ENCODE assay signal across 1 cellular context in the genomic region with DNA sequence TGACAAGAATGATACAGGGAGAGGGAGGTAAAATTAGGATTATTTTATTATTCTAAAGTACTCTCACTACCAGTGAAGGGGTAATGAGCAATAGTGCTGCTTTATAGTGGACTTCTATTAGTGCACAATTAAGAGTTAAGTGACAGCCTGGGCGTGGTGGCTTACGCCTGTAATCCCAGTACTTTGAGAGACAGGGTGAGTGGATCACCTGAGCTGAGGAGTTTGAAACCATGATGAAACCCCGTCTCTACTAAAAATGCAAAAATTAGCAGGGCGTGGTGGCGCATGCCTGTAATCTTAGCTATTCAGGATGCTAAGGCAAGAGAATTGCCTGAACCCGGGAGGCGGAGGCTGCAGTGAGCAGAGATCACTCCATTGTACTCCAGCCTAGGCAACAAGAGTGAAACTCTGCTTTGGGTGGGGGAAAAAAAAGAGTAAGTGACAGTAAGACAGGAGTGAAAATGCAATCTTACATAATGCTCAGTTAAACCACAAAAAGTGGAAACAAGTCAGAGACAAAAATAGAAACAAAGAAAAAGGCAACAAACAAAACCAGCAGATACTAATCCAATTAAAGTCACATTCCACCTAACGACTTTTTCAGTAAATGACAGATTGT.
TF ChIP-seq lines count a peak whose summit lies in the region.

No MANE protein-coding gene starts in this region.

TF ChIP-seq in GM23338, 12 proteins besides CTCF, POLR2A, EP300 and RAD21 (continued from another document):
- TF ChIP-seq, protein P1, sequence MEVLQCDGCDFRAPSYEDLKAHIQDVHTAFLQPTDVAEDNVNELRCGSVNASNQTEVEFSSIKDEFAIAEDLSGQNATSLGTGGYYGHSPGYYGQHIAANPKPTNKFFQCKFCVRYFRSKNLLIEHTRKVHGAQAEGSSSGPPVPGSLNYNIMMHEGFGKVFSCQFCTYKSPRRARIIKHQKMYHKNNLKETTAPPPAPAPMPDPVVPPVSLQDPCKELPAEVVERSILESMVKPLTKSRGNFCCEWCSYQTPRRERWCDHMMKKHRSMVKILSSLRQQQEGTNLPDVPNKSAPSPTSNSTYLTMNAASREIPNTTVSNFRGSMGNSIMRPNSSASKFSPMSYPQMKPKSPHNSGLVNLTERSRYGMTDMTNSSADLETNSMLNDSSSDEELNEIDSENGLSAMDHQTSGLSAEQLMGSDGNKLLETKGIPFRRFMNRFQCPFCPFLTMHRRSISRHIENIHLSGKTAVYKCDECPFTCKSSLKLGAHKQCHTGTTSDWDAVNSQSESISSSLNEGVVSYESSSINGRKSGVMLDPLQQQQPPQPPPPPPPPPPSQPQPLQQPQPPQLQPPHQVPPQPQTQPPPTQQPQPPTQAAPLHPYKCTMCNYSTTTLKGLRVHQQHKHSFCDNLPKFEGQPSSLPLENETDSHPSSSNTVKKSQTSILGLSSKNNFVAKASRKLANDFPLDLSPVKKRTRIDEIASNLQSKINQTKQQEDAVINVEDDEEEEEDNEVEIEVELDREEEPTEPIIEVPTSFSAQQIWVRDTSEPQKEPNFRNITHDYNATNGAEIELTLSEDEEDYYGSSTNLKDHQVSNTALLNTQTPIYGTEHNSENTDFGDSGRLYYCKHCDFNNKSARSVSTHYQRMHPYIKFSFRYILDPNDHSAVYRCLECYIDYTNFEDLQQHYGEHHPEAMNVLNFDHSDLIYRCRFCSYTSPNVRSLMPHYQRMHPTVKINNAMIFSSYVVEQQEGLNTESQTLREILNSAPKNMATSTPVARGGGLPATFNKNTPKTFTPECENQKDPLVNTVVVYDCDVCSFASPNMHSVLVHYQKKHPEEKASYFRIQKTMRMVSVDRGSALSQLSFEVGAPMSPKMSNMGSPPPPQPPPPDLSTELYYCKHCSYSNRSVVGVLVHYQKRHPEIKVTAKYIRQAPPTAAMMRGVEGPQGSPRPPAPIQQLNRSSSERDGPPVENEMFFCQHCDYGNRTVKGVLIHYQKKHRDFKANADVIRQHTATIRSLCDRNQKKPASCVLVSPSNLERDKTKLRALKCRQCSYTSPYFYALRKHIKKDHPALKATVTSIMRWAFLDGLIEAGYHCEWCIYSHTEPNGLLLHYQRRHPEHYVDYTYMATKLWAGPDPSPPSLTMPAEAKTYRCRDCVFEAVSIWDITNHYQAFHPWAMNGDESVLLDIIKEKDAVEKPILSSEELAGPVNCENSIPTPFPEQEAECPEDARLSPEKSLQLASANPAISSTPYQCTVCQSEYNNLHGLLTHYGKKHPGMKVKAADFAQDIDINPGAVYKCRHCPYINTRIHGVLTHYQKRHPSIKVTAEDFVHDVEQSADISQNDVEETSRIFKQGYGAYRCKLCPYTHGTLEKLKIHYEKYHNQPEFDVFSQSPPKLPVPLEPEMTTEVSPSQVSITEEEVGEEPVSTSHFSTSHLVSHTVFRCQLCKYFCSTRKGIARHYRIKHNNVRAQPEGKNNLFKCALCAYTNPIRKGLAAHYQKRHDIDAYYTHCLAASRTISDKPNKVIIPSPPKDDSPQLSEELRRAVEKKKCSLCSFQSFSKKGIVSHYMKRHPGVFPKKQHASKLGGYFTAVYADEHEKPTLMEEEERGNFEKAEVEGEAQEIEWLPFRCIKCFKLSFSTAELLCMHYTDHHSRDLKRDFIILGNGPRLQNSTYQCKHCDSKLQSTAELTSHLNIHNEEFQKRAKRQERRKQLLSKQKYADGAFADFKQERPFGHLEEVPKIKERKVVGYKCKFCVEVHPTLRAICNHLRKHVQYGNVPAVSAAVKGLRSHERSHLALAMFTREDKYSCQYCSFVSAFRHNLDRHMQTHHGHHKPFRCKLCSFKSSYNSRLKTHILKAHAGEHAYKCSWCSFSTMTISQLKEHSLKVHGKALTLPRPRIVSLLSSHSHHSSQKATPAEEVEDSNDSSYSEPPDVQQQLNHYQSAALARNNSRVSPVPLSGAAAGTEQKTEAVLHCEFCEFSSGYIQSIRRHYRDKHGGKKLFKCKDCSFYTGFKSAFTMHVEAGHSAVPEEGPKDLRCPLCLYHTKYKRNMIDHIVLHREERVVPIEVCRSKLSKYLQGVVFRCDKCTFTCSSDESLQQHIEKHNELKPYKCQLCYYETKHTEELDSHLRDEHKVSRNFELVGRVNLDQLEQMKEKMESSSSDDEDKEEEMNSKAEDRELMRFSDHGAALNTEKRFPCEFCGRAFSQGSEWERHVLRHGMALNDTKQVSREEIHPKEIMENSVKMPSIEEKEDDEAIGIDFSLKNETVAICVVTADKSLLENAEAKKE (CRISPR knock-in tag; IDR thresholded peaks at IDR 0.05), result no peak
- TF ChIP-seq ZNF114 (CRISPR knock-in tag; IDR thresholded peaks at IDR 0.05) (no peak), STAT1 (IDR thresholded peaks at IDR 0.05; ENCODE audit: unreplicated experiment) (no peak), EZH2 (IDR thresholded peaks at IDR 0.05; ENCODE audit: low read depth, unreplicated experiment) (no peak), EZH2phosphoT487 (IDR thresholded peaks at IDR 0.05; ENCODE audit: unreplicated experiment) (no peak), JUNB (IDR thresholded peaks at IDR 0.05; ENCODE audit: unreplicated experiment) (no peak), CREB1 (CRISPR knock-in tag; IDR thresholded peaks at IDR 0.05; ENCODE audit: low read depth) (no peak), ETS1 (IDR thresholded peaks at IDR 0.05) (no peak), REST (IDR thresholded peaks at IDR 0.05; ENCODE audit: unreplicated experiment) (no peak)
